9 cellular contexts compared by ENCODE assay signal in the genomic region with DNA sequence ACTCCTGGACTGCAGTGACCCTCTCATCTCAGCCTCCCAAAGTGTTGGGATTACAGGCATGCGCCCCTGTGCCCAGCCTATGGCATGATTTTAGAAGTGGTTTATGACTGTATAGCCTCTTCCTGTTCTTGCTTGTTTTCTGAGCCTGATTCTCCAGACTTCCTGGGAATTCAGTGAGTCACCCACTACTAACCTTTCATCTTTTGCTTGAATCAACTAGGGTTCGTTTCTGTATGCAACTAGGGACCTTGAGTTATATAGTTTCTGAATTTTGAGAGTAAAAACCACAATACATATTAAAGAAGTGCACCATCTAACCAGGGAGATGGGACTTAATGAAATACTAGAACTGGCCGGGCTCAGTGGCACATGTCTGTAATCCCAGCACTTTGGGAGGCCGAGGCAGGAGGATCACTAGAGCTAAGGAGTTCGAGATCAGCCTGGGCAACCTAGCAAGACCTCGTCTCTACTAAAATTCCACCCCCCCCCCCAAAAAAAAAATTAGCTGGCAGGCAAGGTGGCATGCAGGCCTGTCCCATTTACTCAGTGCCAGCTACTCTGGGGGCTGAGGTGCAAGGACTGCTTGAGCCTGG.
DNase-seq lines count a peak whose midpoint lies in the region; ATAC-seq, FAIRE-seq and TF ChIP-seq lines count a peak whose summit lies in the region.
"Had no signal": no experiment of that assay in that cellular context is flagged by ENCODE, and none has a peak within 500 bp of the region (broad histone marks: within the 10 kb centered on the region; RNA-seq: fewer than 3 reads in every experiment).

No MANE protein-coding gene starts in this region.

- H2AFZ ChIP-seq in astrocyte (ENCODE audit: low read depth, low read length): no peak overlapping the region

- peaks cover 71% of the 10 kb centered on the region for H3K79me2 ChIP-seq in astrocyte (ENCODE audit: insufficient read depth, low read length)

- H3K4me2 ChIP-seq in BLaER1 treated with 17β-estradiol and CSF1 and Interleukin-3, amounts not matched to agents 10 nM and 100 nM: peak overlapping the region in 6 of 11 experiments; percentile 47 to 62 (median 56); a peak in 12 of 22 replicates
- H3K4me2 ChIP-seq in astrocyte (ENCODE audit: low read length): peak overlapping the region; percentile 52

- H3K9me3 Mint-ChIP-seq in astrocyte (ENCODE audit: unreplicated experiment): no peaks in the 10 kb centered on the region

- TF ChIP-seq CTCF in astrocyte (IDR thresholded peaks at IDR 0.05; ENCODE audit: insufficient read depth, low read depth, low read length) (no peak), ovary (IDR thresholded peaks at IDR 0.05) (no peak)

- no peak overlapping the region for H3K4me3 Mint-ChIP-seq in astrocyte (ENCODE audit: unreplicated experiment)

- peaks cover 16% of the 10 kb centered on the region for H3K4me1 Mint-ChIP-seq in astrocyte (ENCODE audit: low read depth, unreplicated experiment)

- H3K9me3 ChIP-seq in BLaER1 treated with 17β-estradiol and CSF1 and Interleukin-3, amounts not matched to agents 10 nM and 100 nM (replicated peaks in 1 of 11): peaks cover 0 to 7% (median 0%) of the 10 kb centered on the region in 11 experiments; a peak in 2 of 22 replicates
- H3K9me3 ChIP-seq in MG63 (no peaks in the 10 kb centered on the region), astrocyte (ENCODE audit: insufficient read depth, low read depth, low read length) (no peaks in the 10 kb centered on the region), ovary (no peaks in the 10 kb centered on the region)

- H3K4me3 ChIP-seq in BLaER1 treated with 17β-estradiol and CSF1 and Interleukin-3, amounts not matched to agents 10 nM and 100 nM: no peak overlapping the region
- no peak overlapping the region for H3K4me3 ChIP-seq in MG63
- H3K4me3 ChIP-seq in astrocyte (ENCODE audit: insufficient read depth, low read depth, low read length): no peak overlapping the region
- H3K4me3 ChIP-seq in ovary: no peak overlapping the region

- H3K9ac ChIP-seq in BLaER1 treated with 17β-estradiol and CSF1 and Interleukin-3, amounts not matched to agents 10 nM and 100 nM: no peak overlapping the region
- peak overlapping the region; percentile 2 for H3K9ac ChIP-seq in astrocyte (ENCODE audit: low read length)

- no peaks in the 10 kb centered on the region for H3K27me3 ChIP-seq in BLaER1 treated with 17β-estradiol and CSF1 and Interleukin-3, amounts not matched to agents 10 nM and 100 nM
- no peaks in the 10 kb centered on the region for H3K27me3 ChIP-seq in MG63
- H3K27me3 ChIP-seq in astrocyte (ENCODE audit: insufficient read depth, low read length): no peaks in the 10 kb centered on the region
- no peaks in the 10 kb centered on the region for H3K27me3 ChIP-seq in ovary

- peak; percentile 26 for FAIRE-seq in astrocyte (lab: Jason Lieb, UNC)
- FAIRE-seq: GM12892 had no signal

- peaks cover 5 to 40% (median 26%) of the 10 kb centered on the region in 11 experiments; a peak in 17 of 22 replicates for H3K36me3 ChIP-seq in BLaER1 treated with 17β-estradiol and CSF1 and Interleukin-3, amounts not matched to agents 10 nM and 100 nM
- H3K36me3 ChIP-seq in MG63: no peaks in the 10 kb centered on the region
- H3K36me3 ChIP-seq in astrocyte (ENCODE audit: insufficient read depth, low read length): no peaks in the 10 kb centered on the region
- no peaks in the 10 kb centered on the region for H3K36me3 ChIP-seq in ovary

- DNase-seq in MG63 (peak; percentile 50), astrocyte (ENCODE audit: low read depth) (peak; percentile 85), lung microvascular endothelial cell (ENCODE audit: low read depth in 2 of 2) (peak; percentile 41 to 91), Right ventricle myocardium inferior (ENCODE audit: missing footprints) (no peak), ovary (no peak)

- WGBS in ovary, 3 donors: 76 to 81% (median 76%) methylated on average over 6 of the region's 6 CpGs

- H3K27me3 Mint-ChIP-seq in astrocyte (ENCODE audit: low read depth, unreplicated experiment): no peaks in the 10 kb centered on the region

- H3K27ac Mint-ChIP-seq in astrocyte (ENCODE audit: unreplicated experiment): peak overlapping the region; percentile 51

- peaks cover 4% of the 10 kb centered on the region for H3K36me3 Mint-ChIP-seq in astrocyte (ENCODE audit: low read depth, unreplicated experiment)

- peaks cover 7 to 83% (median 62%) of the 10 kb centered on the region in 11 experiments; a peak in 18 of 22 replicates for H4K20me1 ChIP-seq in BLaER1 treated with 17β-estradiol and CSF1 and Interleukin-3, amounts not matched to agents 10 nM and 100 nM
- H4K20me1 ChIP-seq in astrocyte (ENCODE audit: insufficient read depth, low read length): peaks cover 44% of the 10 kb centered on the region

- no peak for TF ChIP-seq POLR2A in ovary (IDR thresholded peaks at IDR 0.05)

- peaks cover 0 to 53% (median 22%) of the 10 kb centered on the region in 10 experiments; a peak in 16 of 20 replicates for H3K4me1 ChIP-seq in BLaER1 treated with 17β-estradiol and CSF1 and Interleukin-3, amounts not matched to agents 10 nM and 100 nM
- H3K4me1 ChIP-seq in astrocyte (ENCODE audit: insufficient read depth, low read length): peaks cover 15% of the 10 kb centered on the region
- H3K4me1 ChIP-seq in ovary (ENCODE audit: insufficient read depth): peaks cover 7% of the 10 kb centered on the region

- ATAC-seq in HG02678 (IDR thresholded peaks at IDR 0.05; ENCODE audit: unreplicated experiment) (no peak), GM21367 (IDR thresholded peaks at IDR 0.05; ENCODE audit: unreplicated experiment) (no peak), Right ventricle myocardium inferior (no peak)

- no peak overlapping the region for H3K27ac ChIP-seq in BLaER1 treated with 17β-estradiol and CSF1 and Interleukin-3, amounts not matched to agents 10 nM and 100 nM
- H3K27ac ChIP-seq in astrocyte (ENCODE audit: low read depth, low read length): peak overlapping the region; percentile 79
- H3K27ac ChIP-seq in ovary: no peak overlapping the region

- TF ChIP-seq EP300 in ovary (IDR thresholded peaks at IDR 0.05): no peak

- intact Hi-C loops in Right ventricle myocardium inferior (cut with DNase I) (no loop called here), ovary (cut with DNase I) (no loop called here)

Comparison
In these comparisons a context has a peak if more than half of its experiments do, and no peak if none do; other contexts are left out.
1. DNase-seq: peak in MG63 (single experiment), astrocyte (single experiment) and lung microvascular endothelial cell (2 of 2); none in Right ventricle myocardium inferior (single experiment) and ovary (0 of 5).